Comparison of ENCODE assay signal across 12 cellular contexts in the genomic region with DNA sequence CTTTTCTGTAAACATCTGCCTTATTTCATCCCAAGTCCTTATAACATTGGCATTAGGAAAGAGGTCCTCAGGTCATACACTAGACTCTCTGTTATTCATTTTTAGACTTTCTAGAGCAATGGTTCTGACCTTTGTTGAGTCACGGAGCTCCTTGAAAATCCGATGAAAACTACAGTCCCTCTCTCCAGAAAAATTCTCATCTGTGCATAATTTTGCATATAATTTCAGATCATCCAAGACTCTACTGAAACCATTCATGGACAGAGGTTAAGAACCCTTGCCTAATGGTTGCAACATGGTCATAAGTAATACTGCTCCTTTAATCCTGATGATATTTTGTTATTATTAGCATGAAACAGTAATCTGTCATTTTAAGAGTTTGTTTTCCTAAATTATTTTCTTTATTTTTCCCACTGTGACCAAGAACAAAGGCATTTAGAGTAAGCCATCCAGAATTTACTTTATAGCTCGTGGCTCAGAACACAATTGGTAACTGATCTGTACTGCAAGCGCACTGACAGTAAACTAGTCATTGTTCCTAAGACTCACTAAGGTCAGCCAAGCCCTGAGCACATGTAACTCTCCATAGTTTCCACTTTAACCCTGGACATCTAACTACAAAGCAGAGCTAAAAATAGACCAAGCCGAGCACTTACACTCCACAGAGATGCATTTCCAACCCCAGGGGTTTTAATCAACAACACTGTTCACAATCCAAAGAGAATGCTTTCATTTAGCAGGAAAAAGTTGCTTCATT. TPM values are rescaled to one million over a fixed set of nuclear protein-coding genes. Genes with fewer than 3 reads are reported as not detected.
A peak's percentile ranks its signal among the peaks of the same experiment; 100 is the strongest.
DNase-seq lines count a peak whose midpoint lies in the region; ATAC-seq and TF ChIP-seq lines count a peak whose summit lies in the region.
"Had no signal": no experiment of that assay in that cellular context is flagged by ENCODE, and none has a peak within 500 bp of the region (broad histone marks: within the 10 kb centered on the region; RNA-seq: fewer than 3 reads in every experiment).

No MANE protein-coding gene starts in this region.

- ATAC-seq in HG03442 (IDR thresholded peaks at IDR 0.05; ENCODE audit: unreplicated experiment) = no peak

- no peaks in the 10 kb centered on the region for H3K4me1 ChIP-seq in liver (ENCODE audit: control insufficient read depth in 4 of 4, insufficient read depth in 4 of 4, low read length in 3 of 4)
- H3K4me1 ChIP-seq: breast epithelium had no signal

- no peak overlapping the region for H3K9ac ChIP-seq in liver (ENCODE audit: low read depth in 1 of 2, low read length in 2 of 2)

- DNase-seq in NCI-H2227 treated with DMSO at 0.1 percent for 48 hours (lab: John Stamatoyannopoulos, UW) (peak; percentile 83), epithelial cell of proximal tubule (ENCODE audit: low read depth) (peak; percentile 80), smooth muscle cell of the brain vasculature (ENCODE audit: low read depth, low spot score) (peak; percentile 66), NCI-H1092 treated with DMSO at 0.1 percent for 48 hours (lab: John Stamatoyannopoulos, UW) (no peak), D341Med (ENCODE audit: low spot score) (no peak)
- DNase-seq: GF-D8, head of caudate nucleus, ovary, T-helper 1 cell had no signal

- H3K27ac ChIP-seq in liver (ENCODE audit: low read depth in 1 of 2, low read length in 2 of 2) = no peak overlapping the region
- H3K27ac ChIP-seq: ovary had no signal

- 70% methylated on average over 5 of the region's 5 CpGs for WGBS in liver

- H3K4me3 ChIP-seq in epithelial cell of proximal tubule (ENCODE audit: low read depth, low read length) = no peak overlapping the region
- no peak overlapping the region for H3K4me3 ChIP-seq in liver (ENCODE audit: low read depth in 1 of 3, low read length in 3 of 3)
- H3K4me3 ChIP-seq: breast epithelium, ovary had no signal

- TF ChIP-seq CTCF in epithelial cell of proximal tubule (conservative IDR thresholded peaks at IDR 0.05; ENCODE audit: low read depth, low read length) (no peak), liver (IDR thresholded peaks at IDR 0.05; ENCODE audit: low read depth, low read length, missing input control) (no peak)

- no peaks in the 10 kb centered on the region for H3K27me3 ChIP-seq in liver (ENCODE audit: control insufficient read depth in 4 of 4, insufficient read depth in 4 of 4, low read length in 3 of 4)
- H3K27me3 ChIP-seq: breast epithelium, ovary had no signal

- TF ChIP-seq RAD21 in liver (IDR thresholded peaks at IDR 0.05) = no peak

- no peaks in the 10 kb centered on the region for H3K9me3 ChIP-seq in liver (ENCODE audit: control insufficient read depth in 4 of 4, low read length in 3 of 4)
- H3K9me3 ChIP-seq: breast epithelium, ovary had no signal

- peaks cover 0 to 3% (median 1%) of the 10 kb centered on the region in 4 donors for H3K36me3 ChIP-seq in liver (ENCODE audit: control insufficient read depth in 4 of 4, insufficient read depth in 3 of 4, low read depth in 1 of 4, low read length in 3 of 4)
- H3K36me3 ChIP-seq: breast epithelium, ovary had no signal

TF ChIP-seq in liver, 16 proteins besides CTCF, POLR2A, EP300 and RAD21:
- TF ChIP-seq MAX (IDR thresholded peaks at IDR 0.05) (peak; percentile 11), HNF4A (conservative IDR thresholded peaks at IDR 0.05) (no peak), YY1 (IDR thresholded peaks at IDR 0.05) (no peak), FOXA2 (IDR thresholded peaks at IDR 0.05) (no peak), REST (IDR thresholded peaks at IDR 0.05) (no peak), TAF1 (conservative IDR thresholded peaks at IDR 0.05) (no peak), SP1 (IDR thresholded peaks at IDR 0.05) (peak; percentile 44), FOXA1 (IDR thresholded peaks at IDR 0.05) (no peak), GABPA (IDR thresholded peaks at IDR 0.05 in 1 of 2, conservative IDR thresholded peaks at IDR 0.05 in 1 of 2) (no peak), HNF4G (IDR thresholded peaks at IDR 0.05) (no peak), RXRA (IDR thresholded peaks at IDR 0.05) (peak in 1 of 2 donors; percentile 29), JUND (IDR thresholded peaks at IDR 0.05) (no peak), NR2F2 (IDR thresholded peaks at IDR 0.05) (no peak), EGR1 (IDR thresholded peaks at IDR 0.05; ENCODE audit: low read depth in 2 of 2) (no peak)
- TF ChIP-seq, protein P1, sequence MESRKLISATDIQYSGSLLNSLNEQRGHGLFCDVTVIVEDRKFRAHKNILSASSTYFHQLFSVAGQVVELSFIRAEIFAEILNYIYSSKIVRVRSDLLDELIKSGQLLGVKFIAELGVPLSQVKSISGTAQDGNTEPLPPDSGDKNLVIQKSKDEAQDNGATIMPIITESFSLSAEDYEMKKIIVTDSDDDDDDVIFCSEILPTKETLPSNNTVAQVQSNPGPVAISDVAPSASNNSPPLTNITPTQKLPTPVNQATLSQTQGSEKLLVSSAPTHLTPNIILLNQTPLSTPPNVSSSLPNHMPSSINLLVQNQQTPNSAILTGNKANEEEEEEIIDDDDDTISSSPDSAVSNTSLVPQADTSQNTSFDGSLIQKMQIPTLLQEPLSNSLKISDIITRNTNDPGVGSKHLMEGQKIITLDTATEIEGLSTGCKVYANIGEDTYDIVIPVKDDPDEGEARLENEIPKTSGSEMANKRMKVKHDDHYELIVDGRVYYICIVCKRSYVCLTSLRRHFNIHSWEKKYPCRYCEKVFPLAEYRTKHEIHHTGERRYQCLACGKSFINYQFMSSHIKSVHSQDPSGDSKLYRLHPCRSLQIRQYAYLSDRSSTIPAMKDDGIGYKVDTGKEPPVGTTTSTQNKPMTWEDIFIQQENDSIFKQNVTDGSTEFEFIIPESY (IDR thresholded peaks at IDR 0.05) = no peak
- TF ChIP-seq, protein P2, sequence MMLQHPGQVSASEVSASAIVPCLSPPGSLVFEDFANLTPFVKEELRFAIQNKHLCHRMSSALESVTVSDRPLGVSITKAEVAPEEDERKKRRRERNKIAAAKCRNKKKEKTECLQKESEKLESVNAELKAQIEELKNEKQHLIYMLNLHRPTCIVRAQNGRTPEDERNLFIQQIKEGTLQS (IDR thresholded peaks at IDR 0.05) = no peak
TF ChIP-seq in liver: peak in this region for 3.

RNA-seq across cellular contexts. Expression of gene MYOM1, which starts 8.4 kb away (rescaled TPM):
- total RNA-seq in epithelial cell of proximal tubule = 0.12 and 0.14 TPM in 2 replicates
- 10 to 100 TPM; 10.1 to 48.4 TPM for total RNA-seq in liver
- polyA plus RNA-seq in liver = 10 to 100 TPM; 21.1 to 21.6 TPM

RNA-seq across cellular contexts. Expression of gene MYL12A, which starts 36.2 kb away (rescaled TPM):
- total RNA-seq in epithelial cell of proximal tubule (755 and 992 TPM in 2 replicates), liver (100 to 1,000 TPM; 158 to 178 TPM)
- polyA plus RNA-seq in liver = 100 to 1,000 TPM; 181 to 314 TPM

RNA-seq across cellular contexts. Expression of gene MYL12B, which starts 50.5 kb away (rescaled TPM):
- 562 and 563 TPM in 2 replicates for total RNA-seq in epithelial cell of proximal tubule
- total RNA-seq in liver = 100 to 1,000 TPM; 106 to 111 TPM
- polyA plus RNA-seq in liver = 100 to 1,000 TPM; 200 to 303 TPM

Comparison
In these comparisons a context has a peak if more than half of its experiments do, and no peak if none do; other contexts are left out.
1. DNase-seq: peak in NCI-H2227 treated with DMSO at 0.1 percent for 48 hours (single experiment), epithelial cell of proximal tubule (single experiment) and smooth muscle cell of the brain vasculature (single experiment); none in NCI-H1092 treated with DMSO at 0.1 percent for 48 hours (single experiment) and D341Med (single experiment).